Comparison of ENCODE assay signal across 8 cellular contexts in the genomic region with DNA sequence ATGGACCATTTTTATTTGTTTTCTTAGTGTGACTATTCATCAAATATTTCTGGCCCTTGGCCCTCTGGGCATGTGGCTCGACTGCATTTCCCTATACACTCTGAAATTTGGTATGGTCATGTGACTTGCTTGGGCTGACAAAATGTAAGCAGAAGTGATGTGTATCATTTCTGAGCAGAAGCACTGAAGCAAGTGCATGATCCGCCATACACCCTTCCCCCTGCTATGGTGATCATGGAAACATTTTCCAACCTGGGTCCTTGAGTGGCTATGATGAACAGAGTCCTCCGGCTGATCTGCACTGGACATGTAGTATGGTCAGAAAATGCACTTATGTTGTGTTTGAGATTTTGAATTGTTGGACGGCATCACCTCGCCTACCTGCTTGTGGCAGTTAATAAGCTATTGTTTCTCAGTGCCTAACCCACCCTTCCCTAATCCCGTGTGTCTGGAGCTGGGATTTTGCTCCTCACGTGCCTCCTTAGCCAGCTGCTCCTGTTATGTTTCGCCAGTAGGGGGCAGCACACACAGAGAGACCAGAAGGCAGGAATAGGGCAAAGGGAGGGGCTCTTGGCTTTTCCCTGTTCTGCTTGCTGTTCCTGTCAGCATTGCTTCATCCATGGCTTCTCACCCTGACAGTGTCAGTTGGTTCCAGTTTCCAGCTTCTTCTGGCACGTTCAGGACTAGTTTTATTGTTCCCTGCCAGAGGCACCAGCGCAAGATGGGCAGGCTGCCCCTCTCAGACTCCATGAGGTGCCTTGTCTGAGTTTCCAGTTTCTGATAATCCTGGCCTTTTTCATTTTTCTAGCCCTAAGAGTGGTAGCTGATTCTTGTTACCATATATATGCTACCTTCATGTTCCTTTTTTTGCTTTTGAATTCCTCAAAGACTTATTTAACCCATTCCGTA.
DNase-seq lines count a peak whose midpoint lies in the region; ATAC-seq, FAIRE-seq and TF ChIP-seq lines count a peak whose summit lies in the region.

No MANE protein-coding gene starts in this region.

- intact Hi-C loops in A673 (cut with micrococcal nuclease; ENCODE audit: unreplicated experiment) = loop anchor here (2.0 to 5.0 kb wide), 4 partner anchors 362 to 1452 kb away; partner anchors contain the start of gene RPRM

- no peaks in the 10 kb centered on the region for H3K4me1 ChIP-seq in A673 (ENCODE audit: insufficient read depth, low read length, poor library complexity, severe bottlenecking)
- H3K4me1 ChIP-seq in thoracic aorta (ENCODE audit: control insufficient read depth in 1 of 2, low read depth in 2 of 2) = no peaks in the 10 kb centered on the region

- POLR2A ChIA-PET in A673 (lab: Charles Lee; ENCODE audit: low non-redundant PET) = no interaction called here

- H3K4me3 ChIP-seq in A673 (ENCODE audit: low read depth, low read length, poor library complexity, severe bottlenecking) (no peak overlapping the region), bronchial epithelial cell (ENCODE audit: low read depth, low read length) (no peak overlapping the region), thoracic aorta (no peak overlapping the region)

- TF ChIP-seq CTCF in A673 (conservative IDR thresholded peaks at IDR 0.05; ENCODE audit: low read depth, low read length) (peak; percentile 94), GM12872 (IDR thresholded peaks at IDR 0.05; ENCODE audit: insufficient read depth, low read depth, low read length) (peak; percentile 91), bronchial epithelial cell (IDR thresholded peaks at IDR 0.05; ENCODE audit: insufficient read depth, low read length, severe bottlenecking) (peak; percentile 89), thoracic aorta (IDR thresholded peaks at IDR 0.05) (peak; percentile 25)

- H3K27me3 ChIP-seq in A673 (replicated peaks; ENCODE audit: insufficient read depth, low read depth, low read length, poor library complexity) = peaks cover 11% of the 10 kb centered on the region
- H3K27me3 ChIP-seq in bronchial epithelial cell (ENCODE audit: control insufficient read depth, insufficient read depth, low read length) = no peaks in the 10 kb centered on the region
- H3K27me3 ChIP-seq in thoracic aorta (replicated peaks; ENCODE audit: insufficient read depth) = no peaks in the 10 kb centered on the region

- peak; percentile 81 for FAIRE-seq in bronchial epithelial cell (lab: Jason Lieb, UNC)

- CTCF ChIA-PET in A673 (lab: Charles Lee) = interaction anchor here (0.9 kb wide), 1 partner anchor 241 kb away, joined by 3 read pairs; no protein-coding TSS in a partner anchor

- DNase-seq in A673 (ENCODE audit: low spot score) = peak; percentile 87
- DNase-seq in M059J (ENCODE audit: low read depth) = peak; percentile 56
- DNase-seq in SK-N-DZ (ENCODE audit: low spot score) = peak; percentile 85
- DNase-seq in bronchial epithelial cell (ENCODE audit: low read depth) = peak; percentile 70
- peak; percentile 40 to 62 for DNase-seq in lung microvascular endothelial cell (ENCODE audit: low read depth in 2 of 2)
- DNase-seq in thoracic aorta (ENCODE audit: low spot score) = no peak

- H3K36me3 ChIP-seq in A673 (ENCODE audit: insufficient read depth, low read length, poor library complexity, severe bottlenecking) = no peaks in the 10 kb centered on the region
- H3K36me3 ChIP-seq in bronchial epithelial cell (ENCODE audit: control insufficient read depth, insufficient read depth, low read length) = no peaks in the 10 kb centered on the region
- no peaks in the 10 kb centered on the region for H3K36me3 ChIP-seq in thoracic aorta

- ATAC-seq in HG02571 (IDR thresholded peaks at IDR 0.05; ENCODE audit: unreplicated experiment) = peak; percentile 81
- ATAC-seq in thoracic aorta (ENCODE audit: insufficient number of reproducible peaks, low FRiP score, low read depth) = no peak

- no TSS peak for BruUV-seq in A673 (replicated peaks; lab: Mats Ljungman, UMichigan)

- H3K27ac ChIP-seq in A673 (ENCODE audit: low read depth, low read length, poor library complexity, severe bottlenecking) (no peak overlapping the region), thoracic aorta (no peak overlapping the region)

- H3K9me3 ChIP-seq in A673 (ENCODE audit: low read depth, low read length, poor library complexity, severe bottlenecking) (no peaks in the 10 kb centered on the region), thoracic aorta (no peaks in the 10 kb centered on the region)

Comparison
In these comparisons a context has a peak if more than half of its experiments do, and no peak if none do; other contexts are left out.
1. CTCF ChIP-seq: peak in every context shown above with its lines; median percentile 94 in A673; 91 in GM12872; 89 in bronchial epithelial cell; 25 in thoracic aorta.